8 cellular contexts compared by ENCODE assay signal in genomic region chr13:32538621-32539246, GRCh38. TPM values are rescaled to one million over a fixed set of nuclear protein-coding genes. Genes with fewer than 3 reads are reported as not detected.
DNase-seq lines count a peak whose midpoint lies in the region; ATAC-seq lines count a peak whose summit lies in the region.

Gene N4BP2L2, minus strand, starts transcription at chr13:32538795. Its CDS starts 1,768 bp downstream, at chr13:32537027.

- no peaks in the 10 kb centered on the region for H3K9me3 ChIP-seq in effector memory CD4-positive, alpha-beta T cell (ENCODE audit: control insufficient read depth, low read length)

- peak within 1 kb of the TSS; percentile 76 for H3K4me3 ChIP-seq in effector memory CD4-positive, alpha-beta T cell (ENCODE audit: insufficient read depth, low read depth, low read length, poor library complexity, severe bottlenecking)

- peak within 1 kb of the TSS; percentile 95 for H3K27ac ChIP-seq in effector memory CD4-positive, alpha-beta T cell (ENCODE audit: insufficient read depth, low read length, poor library complexity, severe bottlenecking)

- H3K27me3 ChIP-seq in effector memory CD4-positive, alpha-beta T cell (replicated peaks; ENCODE audit: control insufficient read depth, insufficient read depth, low read length, poor library complexity, severe bottlenecking), result no peaks in the 10 kb centered on the region

- CTCF ChIA-PET in activated CD8-positive, alpha-beta memory T cell treated with anti-CD3 and anti-CD28 coated beads for 36 hours (lab: Charles Lee), result interaction anchor here (1.0 to 1.4 kb wide), 4 partner anchors 11 to 111 kb away, joined by 3 to 4 read pairs (median 3); partner anchors contain the start of gene N4BP2L1

- peak; percentile 94 for ATAC-seq in GM21360 (IDR thresholded peaks at IDR 0.05; ENCODE audit: unreplicated experiment)

- POLR2A ChIA-PET in activated CD8-positive, alpha-beta memory T cell treated with anti-CD3 and anti-CD28 coated beads for 36 hours (lab: Charles Lee), result interaction anchor here (0.6 to 2.9 kb wide), 5 partner anchors 8 to 669 kb away, joined by 3 to 12 read pairs (median 6); partner anchors contain the start of genes BRCA2, N4BP2L1 and ZAR1L

- H3K36me3 ChIP-seq in effector memory CD4-positive, alpha-beta T cell (ENCODE audit: control insufficient read depth, insufficient read depth, low read length), result peaks cover 11% of the 10 kb centered on the region

- H3K4me1 ChIP-seq in effector memory CD4-positive, alpha-beta T cell (ENCODE audit: control insufficient read depth, insufficient read depth, low read length, poor library complexity, severe bottlenecking), result peaks cover 18% of the 10 kb centered on the region

- DNase-seq in COLO829 (ENCODE audit: low spot score), result peak; percentile 95
- DNase-seq in HT1080 (ENCODE audit: low read depth), result peak; percentile 96
- peak; percentile 97 to 100 for DNase-seq in NOMO-1 (lab: John Stamatoyannopoulos, UW; ENCODE audit: unreplicated experiment in 2 of 2)
- peak; percentile 80 to 87 (median 84) for DNase-seq in effector memory CD4-positive, alpha-beta T cell
- peak; percentile 98 for DNase-seq in lung microvascular endothelial cell (ENCODE audit: low read depth in 2 of 2)
- peak; percentile 70 to 86 (median 83) for DNase-seq in stimulated activated CD4-positive, alpha-beta T cell treated with anti-CD3 and anti-CD28 coated beads, TNF-alpha, amount 100 ng/mL, for 48 hours (ENCODE audit: low read depth in 3 of 3)

RNA-seq across cellular contexts. Expression of gene N4BP2L2, which starts in this region (rescaled TPM):
- total RNA-seq in HT1080 (2014; rRNA removed; shearing (Covaris generic)), result 41.7 and 42.1 TPM in 2 replicates
- 41.3 and 43.5 TPM in 2 replicates for polyA plus RNA-seq in HT1080 (2015; cell fraction: cytosol; rRNA removed)
- 146 and 171 TPM in 2 replicates for polyA plus RNA-seq in HT1080 (2015; cell fraction: nucleus; rRNA removed)
- 10 to 100 TPM; 66.8 to 72.1 TPM for total RNA-seq in activated CD8-positive, alpha-beta memory T cell treated with anti-CD3 and anti-CD28 coated beads for 36 hours
- total RNA-seq in lung microvascular endothelial cell, result 30.9 and 71.2 TPM in 2 replicates

Comparison
In these comparisons a context has a peak if more than half of its experiments do, and no peak if none do; other contexts are left out.
1. Peak in every context shown above with its lines: DNase-seq, ATAC-seq, H3K4me3 ChIP-seq and H3K27ac ChIP-seq.